ENCODE assay signal across 8 cellular contexts in the genomic region with DNA sequence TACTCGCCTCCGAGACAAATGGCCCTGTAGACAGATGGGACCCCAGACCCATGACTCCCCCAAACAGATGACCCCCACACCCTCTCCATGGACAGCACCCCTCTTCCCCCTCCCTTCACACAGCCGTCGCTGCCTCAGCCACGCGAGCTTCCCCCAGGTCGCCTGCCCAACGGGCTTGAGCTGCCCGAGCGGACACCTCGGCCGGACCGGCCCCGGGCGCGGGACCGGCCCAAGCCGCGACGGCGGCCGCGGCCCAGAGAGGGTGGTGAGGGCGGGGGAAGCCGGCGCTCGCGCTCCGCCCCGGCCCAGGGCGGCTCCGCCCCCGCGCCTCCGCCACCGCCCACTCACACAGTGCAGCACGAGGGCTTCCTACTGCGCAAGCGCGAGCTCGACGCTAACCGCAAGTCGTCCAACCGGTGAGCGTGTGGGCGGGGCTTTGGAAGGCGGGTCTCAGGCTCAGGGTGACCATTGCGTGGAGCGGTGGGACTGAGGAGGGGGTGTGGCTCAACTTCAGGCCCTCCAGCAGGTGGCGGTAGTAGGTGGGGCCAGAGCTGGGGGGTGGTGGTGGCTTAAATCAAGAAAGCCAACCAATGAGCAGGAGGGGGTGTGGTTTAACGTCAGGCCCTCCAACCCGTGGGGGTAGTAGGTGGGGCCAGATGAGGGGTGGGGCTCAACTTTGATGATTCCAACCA. TPM values are rescaled to one million over a fixed set of nuclear protein-coding genes. Genes with fewer than 3 reads are reported as not detected.
DNase-seq lines count a peak whose midpoint lies in the region; ATAC-seq and TF ChIP-seq lines count a peak whose summit lies in the region.

No MANE protein-coding gene starts in this region.

- H3K36me3 ChIP-seq in HUES64 (ENCODE audit: insufficient read depth, low read length) (no peaks in the 10 kb centered on the region), OCI-LY1 (ENCODE audit: insufficient read depth, low read length) (no peaks in the 10 kb centered on the region)

- BruUV-seq in Calu3 (replicated peaks; lab: Mats Ljungman, UMichigan): no TSS peak

- H3K4me2 ChIP-seq in OCI-LY1 (ENCODE audit: low read length): peak overlapping the region; percentile 76

- no peak overlapping the region for H2AFZ ChIP-seq in OCI-LY1 (ENCODE audit: low read length)

- 1% methylated on average over 53 of the region's 53 CpGs for WGBS in HUES64

- CTCF ChIA-PET in Calu3 (lab: Charles Lee): interaction anchor here (0.5 to 1.4 kb wide), 11 partner anchors 11 to 265 kb away, joined by 3 to 10 read pairs (median 4); no protein-coding TSS in a partner anchor

- peaks cover 18% of the 10 kb centered on the region for H3K4me1 Mint-ChIP-seq in Calu3 (ENCODE audit: low read depth, unreplicated experiment)

- peak overlapping the region; percentile 47 for H3K4me3 ChIP-seq in HUES64 (ENCODE audit: low read length)
- H3K4me3 ChIP-seq in OCI-LY1 (ENCODE audit: low read depth, low read length, poor library complexity, severe bottlenecking): peak overlapping the region; percentile 55
- H3K4me3 ChIP-seq in epithelial cell of esophagus (ENCODE audit: low read length): peak overlapping the region; percentile 55

- no peaks in the 10 kb centered on the region for H3K9me2 ChIP-seq in OCI-LY1 (ENCODE audit: low read depth, low read length)

- peak; percentile 73 for ATAC-seq in GM21515 (IDR thresholded peaks at IDR 0.05; ENCODE audit: unreplicated experiment)

- H3K27me3 Mint-ChIP-seq in Calu3 (ENCODE audit: unreplicated experiment): peaks cover 55% of the 10 kb centered on the region

- H3K27ac ChIP-seq in HUES64 (ENCODE audit: low read depth, low read length): no peak overlapping the region
- H3K27ac ChIP-seq in OCI-LY1 (ENCODE audit: low read depth, low read length, poor library complexity, severe bottlenecking): no peak overlapping the region

- H3F3A ChIP-seq in OCI-LY1 (ENCODE audit: insufficient read depth, low read length): no peaks in the 10 kb centered on the region

- no peaks in the 10 kb centered on the region for H3K79me2 ChIP-seq in OCI-LY1 (ENCODE audit: insufficient read depth, low read length)

- TF ChIP-seq CTCF in Calu3 (IDR thresholded peaks at IDR 0.05; ENCODE audit: unreplicated experiment): no peak
- peak; percentile 37; the same call in 1 of the 2 replicates for TF ChIP-seq CTCF in OCI-LY1 (IDR thresholded peaks at IDR 0.05; ENCODE audit: low read length)
- TF ChIP-seq CTCF in epithelial cell of esophagus (IDR thresholded peaks at IDR 0.05; ENCODE audit: insufficient read depth, low read depth, low read length, missing control alignments): no peak

- DNase-seq in Calu3 (peak; percentile 100), epithelial cell of esophagus (ENCODE audit: low read depth) (peak; percentile 100), middle frontal gyrus (ENCODE audit: extremely low spot score, low spot score) (peak; percentile 96)
- DNase-seq in activated CD8-positive, alpha-beta memory T cell treated with anti-CD3 and anti-CD28 coated beads, Interleukin-2, amount 50 U/mL, for 48 hours: peak; percentile 98
- peak; percentile 80 to 88 for DNase-seq in stimulated activated CD8-positive, alpha-beta memory T cell treated with anti-CD3 and anti-CD28 coated beads, Interleukin-2, amount 100 ng/mL, for 1 hour (ENCODE audit: low read depth in 2 of 2)

- H3K27me3 ChIP-seq in HUES64 (ENCODE audit: insufficient read depth, low read length) (peaks cover 49% of the 10 kb centered on the region), OCI-LY1 (ENCODE audit: insufficient read depth, low read length) (no peaks in the 10 kb centered on the region)

- H4K20me1 ChIP-seq in OCI-LY1 (ENCODE audit: insufficient read depth, low read length): no peaks in the 10 kb centered on the region

- 0 out of 2 replicates have a peak overlapping the region, but pooled peaks have one; percentile 42 for H3K9ac ChIP-seq in HUES64 (ENCODE audit: low read depth, low read length)
- H3K9ac ChIP-seq in OCI-LY1 (ENCODE audit: low read length): peak overlapping the region; percentile 58

- H3K4me3 Mint-ChIP-seq in Calu3 (ENCODE audit: low read depth, unreplicated experiment): peak overlapping the region; percentile 42

- H3K9me3 Mint-ChIP-seq in Calu3 (ENCODE audit: low read depth, unreplicated experiment): no peaks in the 10 kb centered on the region

- H3K36me3 Mint-ChIP-seq in Calu3 (ENCODE audit: insufficient read depth, unreplicated experiment): peaks cover 17% of the 10 kb centered on the region

- H3K9me3 ChIP-seq in HUES64 (ENCODE audit: insufficient read depth, low read depth, low read length) (no peaks in the 10 kb centered on the region), OCI-LY1 (ENCODE audit: low read length) (no peaks in the 10 kb centered on the region)

- peak overlapping the region; percentile 77 for H3K27ac Mint-ChIP-seq in Calu3 (ENCODE audit: unreplicated experiment)

- H3K4me1 ChIP-seq in HUES64 (ENCODE audit: insufficient read depth, low read length) (peaks cover 4% of the 10 kb centered on the region; the same call in 1 of the 2 replicates), OCI-LY1 (ENCODE audit: insufficient read depth, low read length, severe bottlenecking) (peaks cover 12% of the 10 kb centered on the region)

- intact Hi-C loops in Calu3 (cut with micrococcal nuclease; ENCODE audit: unreplicated experiment): no loop called here

RNA-seq across cellular contexts. Expression of gene SHKBP1, which starts 6.2 kb away (rescaled TPM):
- 117 TPM in 2 replicates for total RNA-seq in Calu3 (2022)
- polyA plus RNA-seq in HUES64 (2013, experiment 1 of 2): 48.2 TPM
- 72.7 TPM for polyA plus RNA-seq in HUES64 (2013, experiment 2 of 2)

RNA-seq across cellular contexts. Expression of gene LTBP4, which starts 30.7 kb away (rescaled TPM):
- total RNA-seq in Calu3 (2022): 14.1 and 20.3 TPM in 2 replicates
- 46.5 TPM for polyA plus RNA-seq in HUES64 (2013, experiment 1 of 2)
- 64.4 TPM for polyA plus RNA-seq in HUES64 (2013, experiment 2 of 2)
